ENCODE assay signal across 1 cellular context in the genomic region with DNA sequence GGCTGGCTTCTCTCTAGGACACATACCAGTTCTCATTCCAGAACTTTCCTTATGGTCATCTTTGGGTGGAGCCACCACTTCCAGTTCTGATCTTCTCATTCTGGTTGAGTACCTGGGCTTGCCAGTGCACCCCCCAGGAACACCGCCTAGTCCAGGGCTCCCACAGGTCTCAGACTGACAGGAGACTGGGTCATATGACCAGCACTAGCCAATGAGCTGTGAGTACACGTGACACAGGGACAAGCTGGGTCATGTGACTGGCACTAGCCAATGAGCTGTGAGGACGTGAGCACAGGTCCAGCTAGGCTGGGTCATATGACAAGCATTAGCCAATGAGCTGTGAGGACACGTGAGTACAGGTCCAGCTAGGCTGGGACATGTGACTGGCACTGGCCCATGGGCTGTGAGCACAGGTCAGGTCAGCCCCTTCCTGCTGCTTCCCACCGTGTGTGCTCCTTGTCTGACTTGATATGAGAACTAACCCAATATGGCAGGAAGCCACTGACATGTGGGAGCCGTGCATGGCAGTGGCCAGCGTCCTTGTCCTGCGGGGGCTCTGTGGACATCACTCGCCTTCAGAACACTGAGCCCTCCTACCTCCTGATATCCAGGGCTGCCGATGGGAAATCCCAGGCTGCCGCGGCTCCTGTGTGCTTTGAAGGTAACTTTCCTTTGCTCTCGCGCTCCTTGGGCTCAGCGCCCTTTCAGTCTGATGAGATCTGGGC.
A peak's percentile ranks its signal among the peaks of the same experiment; 100 is the strongest.
TF ChIP-seq lines count a peak whose summit lies in the region.

No MANE protein-coding gene starts in this region.

TF ChIP-seq in HepG2, 621 proteins besides CTCF, POLR2A, EP300 and RAD21 (continued from another document):
- TF ChIP-seq, protein P1, sequence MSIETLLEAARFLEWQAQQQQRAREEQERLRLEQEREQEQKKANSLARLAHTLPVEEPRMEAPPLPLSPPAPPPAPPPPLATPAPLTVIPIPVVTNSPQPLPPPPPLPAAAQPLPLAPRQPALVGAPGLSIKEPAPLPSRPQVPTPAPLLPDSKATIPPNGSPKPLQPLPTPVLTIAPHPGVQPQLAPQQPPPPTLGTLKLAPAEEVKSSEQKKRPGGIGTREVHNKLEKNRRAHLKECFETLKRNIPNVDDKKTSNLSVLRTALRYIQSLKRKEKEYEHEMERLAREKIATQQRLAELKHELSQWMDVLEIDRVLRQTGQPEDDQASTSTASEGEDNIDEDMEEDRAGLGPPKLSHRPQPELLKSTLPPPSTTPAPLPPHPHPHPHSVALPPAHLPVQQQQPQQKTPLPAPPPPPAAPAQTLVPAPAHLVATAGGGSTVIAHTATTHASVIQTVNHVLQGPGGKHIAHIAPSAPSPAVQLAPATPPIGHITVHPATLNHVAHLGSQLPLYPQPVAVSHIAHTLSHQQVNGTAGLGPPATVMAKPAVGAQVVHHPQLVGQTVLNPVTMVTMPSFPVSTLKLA (IDR thresholded peaks at IDR 0.05), result peak; percentile 87
- TF ChIP-seq, protein P2, sequence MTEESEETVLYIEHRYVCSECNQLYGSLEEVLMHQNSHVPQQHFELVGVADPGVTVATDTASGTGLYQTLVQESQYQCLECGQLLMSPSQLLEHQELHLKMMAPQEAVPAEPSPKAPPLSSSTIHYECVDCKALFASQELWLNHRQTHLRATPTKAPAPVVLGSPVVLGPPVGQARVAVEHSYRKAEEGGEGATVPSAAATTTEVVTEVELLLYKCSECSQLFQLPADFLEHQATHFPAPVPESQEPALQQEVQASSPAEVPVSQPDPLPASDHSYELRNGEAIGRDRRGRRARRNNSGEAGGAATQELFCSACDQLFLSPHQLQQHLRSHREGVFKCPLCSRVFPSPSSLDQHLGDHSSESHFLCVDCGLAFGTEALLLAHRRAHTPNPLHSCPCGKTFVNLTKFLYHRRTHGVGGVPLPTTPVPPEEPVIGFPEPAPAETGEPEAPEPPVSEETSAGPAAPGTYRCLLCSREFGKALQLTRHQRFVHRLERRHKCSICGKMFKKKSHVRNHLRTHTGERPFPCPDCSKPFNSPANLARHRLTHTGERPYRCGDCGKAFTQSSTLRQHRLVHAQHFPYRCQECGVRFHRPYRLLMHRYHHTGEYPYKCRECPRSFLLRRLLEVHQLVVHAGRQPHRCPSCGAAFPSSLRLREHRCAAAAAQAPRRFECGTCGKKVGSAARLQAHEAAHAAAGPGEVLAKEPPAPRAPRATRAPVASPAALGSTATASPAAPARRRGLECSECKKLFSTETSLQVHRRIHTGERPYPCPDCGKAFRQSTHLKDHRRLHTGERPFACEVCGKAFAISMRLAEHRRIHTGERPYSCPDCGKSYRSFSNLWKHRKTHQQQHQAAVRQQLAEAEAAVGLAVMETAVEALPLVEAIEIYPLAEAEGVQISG (CRISPR knock-in tag; IDR thresholded peaks at IDR 0.05), result 0 out of 2 replicates have a peak, but pooled peaks have one; percentile 26
- TF ChIP-seq ZNF776 (CRISPR knock-in tag; IDR thresholded peaks at IDR 0.05) (no peak), NFYB (CRISPR knock-in tag; IDR thresholded peaks at IDR 0.05) (peak; percentile 88), ESRRA (CRISPR knock-in tag; IDR thresholded peaks at IDR 0.05; ENCODE audit: low read depth) (0 out of 2 replicates have a peak, but pooled peaks have one; percentile 21), POLR2AphosphoS2 (IDR thresholded peaks at IDR 0.05; ENCODE audit: low read depth, low read length) (0 out of 2 replicates have a peak, but pooled peaks have one; percentile 38), ZNF775 (CRISPR knock-in tag; IDR thresholded peaks at IDR 0.05; ENCODE audit: borderline replicate concordance) (no peak)
- TF ChIP-seq, protein P3, sequence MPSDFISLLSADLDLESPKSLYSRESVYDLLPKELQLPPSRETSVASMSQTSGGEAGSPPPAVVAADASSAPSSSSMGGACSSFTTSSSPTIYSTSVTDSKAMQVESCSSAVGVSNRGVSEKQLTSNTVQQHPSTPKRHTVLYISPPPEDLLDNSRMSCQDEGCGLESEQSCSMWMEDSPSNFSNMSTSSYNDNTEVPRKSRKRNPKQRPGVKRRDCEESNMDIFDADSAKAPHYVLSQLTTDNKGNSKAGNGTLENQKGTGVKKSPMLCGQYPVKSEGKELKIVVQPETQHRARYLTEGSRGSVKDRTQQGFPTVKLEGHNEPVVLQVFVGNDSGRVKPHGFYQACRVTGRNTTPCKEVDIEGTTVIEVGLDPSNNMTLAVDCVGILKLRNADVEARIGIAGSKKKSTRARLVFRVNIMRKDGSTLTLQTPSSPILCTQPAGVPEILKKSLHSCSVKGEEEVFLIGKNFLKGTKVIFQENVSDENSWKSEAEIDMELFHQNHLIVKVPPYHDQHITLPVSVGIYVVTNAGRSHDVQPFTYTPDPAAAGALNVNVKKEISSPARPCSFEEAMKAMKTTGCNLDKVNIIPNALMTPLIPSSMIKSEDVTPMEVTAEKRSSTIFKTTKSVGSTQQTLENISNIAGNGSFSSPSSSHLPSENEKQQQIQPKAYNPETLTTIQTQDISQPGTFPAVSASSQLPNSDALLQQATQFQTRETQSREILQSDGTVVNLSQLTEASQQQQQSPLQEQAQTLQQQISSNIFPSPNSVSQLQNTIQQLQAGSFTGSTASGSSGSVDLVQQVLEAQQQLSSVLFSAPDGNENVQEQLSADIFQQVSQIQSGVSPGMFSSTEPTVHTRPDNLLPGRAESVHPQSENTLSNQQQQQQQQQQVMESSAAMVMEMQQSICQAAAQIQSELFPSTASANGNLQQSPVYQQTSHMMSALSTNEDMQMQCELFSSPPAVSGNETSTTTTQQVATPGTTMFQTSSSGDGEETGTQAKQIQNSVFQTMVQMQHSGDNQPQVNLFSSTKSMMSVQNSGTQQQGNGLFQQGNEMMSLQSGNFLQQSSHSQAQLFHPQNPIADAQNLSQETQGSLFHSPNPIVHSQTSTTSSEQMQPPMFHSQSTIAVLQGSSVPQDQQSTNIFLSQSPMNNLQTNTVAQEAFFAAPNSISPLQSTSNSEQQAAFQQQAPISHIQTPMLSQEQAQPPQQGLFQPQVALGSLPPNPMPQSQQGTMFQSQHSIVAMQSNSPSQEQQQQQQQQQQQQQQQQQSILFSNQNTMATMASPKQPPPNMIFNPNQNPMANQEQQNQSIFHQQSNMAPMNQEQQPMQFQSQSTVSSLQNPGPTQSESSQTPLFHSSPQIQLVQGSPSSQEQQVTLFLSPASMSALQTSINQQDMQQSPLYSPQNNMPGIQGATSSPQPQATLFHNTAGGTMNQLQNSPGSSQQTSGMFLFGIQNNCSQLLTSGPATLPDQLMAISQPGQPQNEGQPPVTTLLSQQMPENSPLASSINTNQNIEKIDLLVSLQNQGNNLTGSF (CRISPR knock-in tag; IDR thresholded peaks at IDR 0.05), result 0 out of 2 replicates have a peak, but pooled peaks have one; percentile 32
- TF ChIP-seq, protein P4, sequence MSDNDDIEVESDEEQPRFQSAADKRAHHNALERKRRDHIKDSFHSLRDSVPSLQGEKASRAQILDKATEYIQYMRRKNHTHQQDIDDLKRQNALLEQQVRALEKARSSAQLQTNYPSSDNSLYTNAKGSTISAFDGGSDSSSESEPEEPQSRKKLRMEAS (IDR thresholded peaks at IDR 0.05), result peak; percentile 66
